ENCODE assay signal across 13 cellular contexts in the genomic region with DNA sequence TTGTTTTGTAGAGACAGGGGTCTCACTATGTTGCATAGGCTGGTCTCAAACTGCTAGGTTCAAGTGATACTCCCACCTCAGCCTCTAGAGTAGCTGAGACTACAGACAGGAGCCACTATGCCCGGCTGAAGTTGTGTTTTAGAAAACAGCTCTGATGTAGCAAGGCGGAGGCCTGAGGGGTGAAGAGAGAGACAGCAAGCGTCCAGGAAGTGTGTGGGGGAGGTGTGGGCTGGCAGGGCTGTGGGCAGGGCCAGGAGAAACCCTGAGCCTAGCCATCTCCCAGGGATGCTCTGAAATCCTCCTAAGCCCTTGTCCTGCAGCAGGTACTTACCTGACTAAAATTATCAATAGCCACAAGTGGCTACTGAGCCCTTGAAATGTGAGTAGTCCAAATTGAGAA. TPM values are rescaled to one million over a fixed set of nuclear protein-coding genes. Genes with fewer than 3 reads are reported as not detected.
A peak's percentile ranks its signal among the peaks of the same experiment; 100 is the strongest.
DNase-seq lines count a peak whose midpoint lies in the region; ATAC-seq, FAIRE-seq and TF ChIP-seq lines count a peak whose summit lies in the region.
"Had no signal": no experiment of that assay in that cellular context is flagged by ENCODE, and none has a peak within 500 bp of the region (broad histone marks: within the 10 kb centered on the region; RNA-seq: fewer than 3 reads in every experiment).

No MANE protein-coding gene starts in this region.

- TF ChIP-seq POLR2A in H54 (IDR thresholded peaks at IDR 0.05; ENCODE audit: low read depth, low read length) (no peak), heart left ventricle (IDR thresholded peaks at IDR 0.05) (no peak)

- 84 to 96% (median 86%) methylated on average over 3 of the region's 3 CpGs for WGBS in heart left ventricle, 4 donors

- H3K4me3 Mint-ChIP-seq in CD14-positive monocyte: peak overlapping the region in 1 of 2 donors; percentile 62
- no peak overlapping the region for H3K4me3 Mint-ChIP-seq in endothelial cell (ENCODE audit: unreplicated experiment)
- H3K4me3 Mint-ChIP-seq: brain had no signal

- H3K9me3 ChIP-seq in heart left ventricle: no peaks in the 10 kb centered on the region
- H3K9me3 ChIP-seq: pancreas, upper lobe of left lung had no signal

- H3K4me1 ChIP-seq in heart left ventricle: peaks cover 0 to 31% (median 2%) of the 10 kb centered on the region in 12 donors

- no peak for FAIRE-seq in H54 (lab: Jason Lieb, UNC)
- FAIRE-seq: pancreas had no signal

- H3K9me3 Mint-ChIP-seq in CD14-positive monocyte: no peaks in the 10 kb centered on the region
- no peaks in the 10 kb centered on the region for H3K9me3 Mint-ChIP-seq in endothelial cell (ENCODE audit: unreplicated experiment)

- H3K4me3 ChIP-seq in heart left ventricle: no peak overlapping the region
- H3K4me3 ChIP-seq: pancreas, upper lobe of left lung had no signal

- intact Hi-C loops in CD14-positive monocyte (cut with micrococcal nuclease): loop anchor here (5.0 kb wide), 2 partner anchors 36 to 41 kb away; no protein-coding TSS in a partner anchor
- intact Hi-C loops in heart left ventricle (cut with DNase I): loop anchor here in 3 of 10 donors (2.0 to 5.0 kb wide), 3 partner anchors 54 to 102 kb away; no protein-coding TSS in a partner anchor

- H3K27me3 Mint-ChIP-seq in CD14-positive monocyte (ENCODE audit: low read depth in 3 of 3) (peaks cover 0 to 5% (median 2%) of the 10 kb centered on the region in 3 donors), endothelial cell (ENCODE audit: unreplicated experiment) (no peaks in the 10 kb centered on the region)

- ATAC-seq in heart left ventricle (no peak), GM21528 (IDR thresholded peaks at IDR 0.05; ENCODE audit: low FRiP score, unreplicated experiment) (no peak)
- ATAC-seq: pancreas had no signal

- H3K27ac ChIP-seq in heart left ventricle: peak overlapping the region in 1 of 12 donors; percentile 28
- H3K27ac ChIP-seq: pancreas had no signal

- H3K36me3 Mint-ChIP-seq in CD14-positive monocyte (no peaks in the 10 kb centered on the region), endothelial cell (ENCODE audit: low read depth, unreplicated experiment) (no peaks in the 10 kb centered on the region)
- H3K36me3 Mint-ChIP-seq: brain had no signal

- H3K4me1 Mint-ChIP-seq in CD14-positive monocyte: peaks cover 38% of the 10 kb centered on the region
- H3K4me1 Mint-ChIP-seq in endothelial cell (ENCODE audit: unreplicated experiment): peaks cover 11% of the 10 kb centered on the region

- H3K27ac Mint-ChIP-seq in CD14-positive monocyte (peak overlapping the region; percentile 9 to 91 (median 76)), endothelial cell (ENCODE audit: unreplicated experiment) (peak overlapping the region; percentile 53)
- H3K27ac Mint-ChIP-seq: brain had no signal

- H3K36me3 ChIP-seq in heart left ventricle: no peaks in the 10 kb centered on the region
- H3K36me3 ChIP-seq: pancreas, upper lobe of left lung had no signal

- H3K27me3 ChIP-seq in heart left ventricle: peaks cover 0 to 4% (median 0%) of the 10 kb centered on the region in 9 donors
- H3K27me3 ChIP-seq: pancreas, upper lobe of left lung had no signal

- TF ChIP-seq CTCF in CD14-positive monocyte (IDR thresholded peaks at IDR 0.05): no peak
- no peak for TF ChIP-seq CTCF in endothelial cell (IDR thresholded peaks at IDR 0.05; ENCODE audit: unreplicated experiment)
- TF ChIP-seq CTCF in heart left ventricle (IDR thresholded peaks at IDR 0.05): no peak

- DNase-seq in CD14-positive monocyte (ENCODE audit: low spot score) (no peak), H54 (ENCODE audit: insufficient read length, low spot score) (peak; percentile 48), UCSD-AML1 (lab: John Stamatoyannopoulos, UW; ENCODE audit: unreplicated experiment) (peak; percentile 72), endothelial cell (ENCODE audit: low spot score) (peak; percentile 34), heart left ventricle (no peak), HuH-7 (ENCODE audit: low spot score) (no peak), NCI-H1105 treated with DMSO at 0.1 percent for 48 hours (lab: John Stamatoyannopoulos, UW) (no peak)
- DNase-seq: Calu3, kidney glomerular epithelial cell, pancreas had no signal

RNA-seq across cellular contexts. Expression of gene RPS3, which starts 16.1 kb away (rescaled TPM):
- polyA plus RNA-seq in CD14-positive monocyte (1,000 to 10,000 TPM; 1,448 to 1,563 TPM), heart left ventricle (1,000 to 10,000 TPM in 1 of 2 donors, 100 to 1,000 TPM in 1; 761 to 2,100 TPM)
- total RNA-seq in endothelial cell (ENCODE audit: unreplicated experiment) (3,784 TPM), heart left ventricle (1,000 to 10,000 TPM in 4 of 9 donors, 100 to 1,000 TPM in 5; 434 to 1,232 (median 990) TPM)

RNA-seq across cellular contexts. Expression of gene ARRB1, which starts 31.8 kb away (rescaled TPM):
- polyA plus RNA-seq in CD14-positive monocyte: 10 to 100 TPM; 52.6 to 66.5 TPM
- 197 TPM for total RNA-seq in endothelial cell (ENCODE audit: unreplicated experiment)
- total RNA-seq in heart left ventricle: 10 to 100 TPM; 15.2 to 58.9 (median 29.2) TPM
- polyA plus RNA-seq in heart left ventricle: 10 to 100 TPM in 1 of 2 donors, 1 to 10 TPM in 1; 7.9 to 12.5 TPM

RNA-seq across cellular contexts. Expression of gene KLHL35, which starts 49.8 kb away (rescaled TPM):
- polyA plus RNA-seq in CD14-positive monocyte (under 1 TPM in 1 of 2 donors, not detected in 1; 0.33 TPM), heart left ventricle (under 1 TPM; 0.11 to 0.76 TPM)
- total RNA-seq in endothelial cell (ENCODE audit: unreplicated experiment) (2.8 TPM), heart left ventricle (1 to 10 TPM in 1 of 9 donors, under 1 TPM in 7, not detected in 1; 0.21 to 1.1 (median 0.45) TPM)

Comparison
In these comparisons a context has a peak if more than half of its experiments do, and no peak if none do; other contexts are left out.
1. DNase-seq: peak in H54 (single experiment), UCSD-AML1 (single experiment) and endothelial cell (single experiment); none in CD14-positive monocyte (single experiment), heart left ventricle (0 of 5), HuH-7 (single experiment) and NCI-H1105 treated with DMSO at 0.1 percent for 48 hours (single experiment).